ENCODE assay signal across 8 cellular contexts in the genomic region with DNA sequence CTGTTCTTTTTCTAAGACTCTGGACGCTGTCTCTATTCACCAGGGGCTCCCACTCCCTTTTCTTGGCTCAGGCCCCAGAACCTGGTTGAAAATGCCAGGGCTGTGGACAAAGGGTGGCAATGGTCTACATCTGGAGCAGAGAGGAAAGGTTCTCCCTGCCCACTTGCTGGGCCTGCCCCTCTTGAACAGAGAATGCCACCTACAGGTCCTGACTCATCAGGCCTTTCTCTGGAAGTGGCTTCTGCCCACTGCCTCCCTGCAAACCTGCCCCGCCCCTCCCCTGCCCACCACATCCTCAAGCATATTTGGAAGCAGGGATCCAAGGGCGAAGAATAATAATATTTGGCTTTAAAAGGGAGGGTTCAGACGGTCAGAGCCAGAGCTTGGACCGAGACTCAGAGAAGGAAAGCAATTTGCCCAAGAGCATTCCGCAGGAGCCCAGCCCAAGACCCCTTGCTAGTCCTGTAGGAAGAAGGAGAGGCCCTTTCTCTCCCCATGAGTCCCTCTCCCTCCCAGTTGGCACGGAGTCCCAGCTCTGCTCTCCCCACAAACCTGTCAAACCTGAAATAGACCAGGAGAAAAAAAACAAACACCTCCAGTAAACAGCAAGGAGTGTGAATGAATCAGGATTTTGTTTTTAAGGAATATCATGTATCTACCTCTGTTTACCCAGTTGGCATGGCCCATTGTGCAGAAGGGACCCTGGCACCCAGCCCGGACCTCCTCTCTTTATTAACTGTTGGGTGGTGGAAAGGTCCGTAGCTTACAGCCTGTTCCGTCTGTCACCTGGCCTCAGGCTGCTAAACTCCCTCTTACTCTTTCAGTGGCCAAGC. TPM values are rescaled to one million over a fixed set of nuclear protein-coding genes. Genes with fewer than 3 reads are reported as not detected.
DNase-seq lines count a peak whose midpoint lies in the region; ATAC-seq and TF ChIP-seq lines count a peak whose summit lies in the region.

No MANE protein-coding gene starts in this region.

- H3K9me3 ChIP-seq in Peyer's patch (no peaks in the 10 kb centered on the region), esophagus (ENCODE audit: control insufficient read depth in 2 of 2, insufficient read depth in 1 of 2, low read depth in 1 of 2, low read length in 1 of 2) (no peaks in the 10 kb centered on the region), HAP-1 (no peaks in the 10 kb centered on the region)

- peak; percentile 66 for DNase-seq in stimulated activated CD4-positive, alpha-beta T cell treated with anti-CD3 and anti-CD28 coated beads, Interleukin-15, amount 100 ng/mL, for 24 hours
- no peak for DNase-seq in stimulated activated CD4-positive, alpha-beta T cell treated with anti-CD3 and anti-CD28 coated beads, Interleukin-12 subunit alpha, Interleukin-12 subunit beta, amount 100 ng/mL, for 4 hours
- DNase-seq in Peyer's patch (peak in 1 of 3 donors; percentile 57), HAP-1 (ENCODE audit: low spot score in 2 of 2) (no peak)
- peak; percentile 33 for DNase-seq in stimulated activated CD4-positive, alpha-beta T cell treated with anti-CD3 and anti-CD28 coated beads, Interleukin-4, amount 100 ng/mL, for 1 hour
- DNase-seq in activated CD4-positive, CD25-positive, alpha-beta regulatory T cell treated with anti-CD3 and anti-CD28 coated beads, Interleukin-2, amount 50 U/mL, for 72 hours, result no peak

- ATAC-seq in GM19467 (IDR thresholded peaks at IDR 0.05; ENCODE audit: unreplicated experiment), result no peak

- H3K27me3 ChIP-seq in Peyer's patch (no peaks in the 10 kb centered on the region), esophagus (ENCODE audit: control insufficient read depth in 1 of 2, insufficient read depth in 2 of 2, low read length in 2 of 2) (no peaks in the 10 kb centered on the region), HAP-1 (ENCODE audit: low read depth) (no peaks in the 10 kb centered on the region)

- H3K36me3 ChIP-seq in Peyer's patch (no peaks in the 10 kb centered on the region), esophagus (ENCODE audit: control insufficient read depth in 2 of 2, insufficient read depth in 2 of 2, low read length in 1 of 2) (no peaks in the 10 kb centered on the region), HAP-1 (replicated peaks) (no peaks in the 10 kb centered on the region)

- no peak for TF ChIP-seq CTCF in Peyer's patch (IDR thresholded peaks at IDR 0.05)

- in situ Hi-C loops in HAP-1 (cut with MboI; ENCODE audit: low sequenced_read_pairs), result no loop called here

- TF ChIP-seq POLR2A in Peyer's patch (IDR thresholded peaks at IDR 0.05), result no peak

- H3K27ac ChIP-seq in Peyer's patch (peak overlapping the region; percentile 42 to 57 (median 52)), esophagus (ENCODE audit: low read depth in 2 of 2, low read length in 1 of 2) (peak overlapping the region; percentile 96 to 99)

- 24 to 30% methylated on average over 10 of the region's 10 CpGs for WGBS in esophagus, 2 donors

- H3K4me1 ChIP-seq in Peyer's patch (peaks cover 9 to 56% (median 20%) of the 10 kb centered on the region in 4 donors), esophagus (ENCODE audit: control insufficient read depth in 2 of 2, insufficient read depth in 2 of 2, low read length in 1 of 2) (peaks cover 2 to 17% of the 10 kb centered on the region in 2 donors), HAP-1 (peaks cover 4% of the 10 kb centered on the region)

- no peak overlapping the region for H3K4me3 ChIP-seq in Peyer's patch
- H3K4me3 ChIP-seq in esophagus (ENCODE audit: low read depth in 1 of 2, low read length in 2 of 2), result peak overlapping the region; percentile 10 to 11
- no peak overlapping the region for H3K4me3 ChIP-seq in HAP-1

RNA-seq across cellular contexts. Expression of a gene that starts 37.8 kb away (rescaled TPM):
- 10 to 100 TPM in 2 of 4 donors, 1 to 10 TPM in 2; 4.4 to 90.8 (median 12.6) TPM for total RNA-seq in Peyer's patch
- 1 to 10 TPM; 4.7 to 7.1 TPM for polyA plus RNA-seq in esophagus

Comparison
In these comparisons a context has a peak if more than half of its experiments do, and no peak if none do; other contexts are left out.
1. DNase-seq: peak in stimulated activated CD4-positive, alpha-beta T cell treated with anti-CD3 and anti-CD28 coated beads, Interleukin-15, amount 100 ng/mL, for 24 hours (single experiment) and stimulated activated CD4-positive, alpha-beta T cell treated with anti-CD3 and anti-CD28 coated beads, Interleukin-4, amount 100 ng/mL, for 1 hour (single experiment); none in stimulated activated CD4-positive, alpha-beta T cell treated with anti-CD3 and anti-CD28 coated beads, Interleukin-12 subunit alpha, Interleukin-12 subunit beta, amount 100 ng/mL, for 4 hours (single experiment), HAP-1 (0 of 2) and activated CD4-positive, CD25-positive, alpha-beta regulatory T cell treated with anti-CD3 and anti-CD28 coated beads, Interleukin-2, amount 50 U/mL, for 72 hours (single experiment).
2. H3K4me3 ChIP-seq: peak in esophagus (2 of 2); none in Peyer's patch (0 of 4) and HAP-1 (single experiment).